ENCODE assay signal across 8 cellular contexts in the genomic region with DNA sequence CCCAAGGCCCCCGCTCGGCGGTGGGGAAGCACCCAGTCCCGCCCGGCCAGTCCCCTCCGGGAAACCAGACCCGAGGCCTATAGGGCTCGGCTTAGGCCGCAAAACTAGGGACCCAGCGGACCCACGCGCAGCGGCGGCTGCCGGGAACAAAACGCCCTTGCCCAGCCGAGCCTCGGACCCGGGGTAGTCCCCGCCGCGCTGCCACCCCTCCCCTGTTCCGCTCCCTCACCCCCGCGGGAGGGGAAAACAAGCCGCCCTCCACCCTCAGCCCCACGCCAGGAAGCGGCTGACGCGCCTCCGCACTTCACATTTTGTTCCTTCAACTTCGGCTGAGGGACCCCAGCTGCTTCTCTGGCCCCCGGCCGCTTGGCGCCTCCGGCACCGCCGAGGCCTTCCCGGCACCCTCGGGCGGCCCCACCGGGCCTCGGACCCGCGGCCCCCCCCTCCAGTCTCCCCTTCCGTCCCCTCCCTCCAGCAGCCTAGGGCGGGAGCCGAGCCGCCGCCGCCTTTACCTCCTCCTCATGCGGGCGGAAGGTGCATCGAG. TPM values are rescaled to one million over a fixed set of nuclear protein-coding genes. Genes with fewer than 3 reads are reported as not detected.
DNase-seq lines count a peak whose midpoint lies in the region; ATAC-seq, FAIRE-seq and TF ChIP-seq lines count a peak whose summit lies in the region.

No MANE protein-coding gene starts in this region.

- no peak overlapping the region for H2AFZ ChIP-seq in HepG2 (ENCODE audit: low read length)

- no peak for TF ChIP-seq EP300 in HepG2 (IDR thresholded peaks at IDR 0.05; ENCODE audit: low read depth in 2 of 2, low read length in 2 of 2)
- TF ChIP-seq EP300 in HepG2 (CRISPR knock-in tag; IDR thresholded peaks at IDR 0.05; ENCODE audit: borderline replicate concordance) = no peak

- TF ChIP-seq POLR2A in HepG2 (IDR thresholded peaks at IDR 0.05; ENCODE audit: insufficient read depth in 1 of 2, low read depth in 2 of 2, low read length in 2 of 2) = no peak

- H3K4me2 ChIP-seq in HepG2 (ENCODE audit: low read depth, low read length) = peak overlapping the region; percentile 66

- H4K20me1 ChIP-seq in HepG2 (ENCODE audit: insufficient read depth, low read length) = peaks cover 6% of the 10 kb centered on the region

- TF ChIP-seq RAD21 in HepG2 (CRISPR knock-in tag; IDR thresholded peaks at IDR 0.05) = no peak

- peaks cover 41% of the 10 kb centered on the region for H3K79me2 ChIP-seq in HepG2 (ENCODE audit: insufficient read depth, low read length)

- peak overlapping the region; percentile 82 for H3K4me3 ChIP-seq in HUES64 (ENCODE audit: low read length)
- H3K4me3 ChIP-seq in HepG2 (replicated peaks in 1 of 3; ENCODE audit: insufficient read depth in 1 of 3, low read depth in 2 of 3, low read length in 3 of 3) = peak overlapping the region; percentile 98 to 99 (median 99)

- no peak for TF ChIP-seq CTCF in HepG2 (CRISPR knock-in tag; IDR thresholded peaks at IDR 0.05)

- intact Hi-C loops in HepG2 (cut with micrococcal nuclease; ENCODE audit: unreplicated experiment) = loop anchor here (1.0 to 10.0 kb wide), 5 partner anchors 52 to 508 kb away; a partner anchor contains a TSS

- DNase-seq in D341Med (ENCODE audit: low spot score) (peak; percentile 62), HepG2 (ENCODE audit: low spot score) (no peak), middle frontal gyrus (ENCODE audit: extremely low spot score, low spot score) (no peak)
- DNase-seq in stimulated activated CD4-positive, alpha-beta T cell treated with anti-CD3 and anti-CD28 coated beads, Interleukin-4, amount 100 ng/mL, for 4 hours = peak; percentile 52 to 66

- in situ Hi-C loops in HepG2 (cut with HindIII; ENCODE audit: extremely low pct_ligation_motif_present, low pct_unique_long_range_greater_than_20kb) = loop anchor here (5.0 to 10.0 kb wide), 2 partner anchors 282 to 510 kb away; a partner anchor contains a TSS

- H3K9ac ChIP-seq in HUES64 (ENCODE audit: low read depth, low read length) (peak overlapping the region; percentile 84), HepG2 (ENCODE audit: insufficient read depth, low read depth, low read length) (peak overlapping the region; percentile 96)

- peak; percentile 25 for ATAC-seq in GM21526 (IDR thresholded peaks at IDR 0.05; ENCODE audit: low FRiP score, unreplicated experiment)
- peak; percentile 18 to 30 for ATAC-seq in activated CD4-positive, CD25-positive, alpha-beta regulatory T cell treated with anti-CD3 and anti-CD28 coated beads, Interleukin-2, amount 50 U/mL, for 24 hours
- ATAC-seq in HepG2 = peak; percentile 54

- H3K27me3 ChIP-seq in HUES64 (ENCODE audit: insufficient read depth, low read length) (no peaks in the 10 kb centered on the region), HepG2 (ENCODE audit: control insufficient read depth in 1 of 2, insufficient read depth in 2 of 2, low read length in 2 of 2) (no peaks in the 10 kb centered on the region; a peak in 1 of 5 replicates)

- CTCF ChIA-PET in HepG2 (lab: Yijun Ruan, JAX; ENCODE audit: low intra/inter-chr PET ratio, low total read pairs) = interaction anchor here (1.1 to 2.7 kb wide), 2 partner anchors 281 to 508 kb away, joined by 5 to 18 read pairs; no protein-coding TSS in a partner anchor

- peaks cover 37% of the 10 kb centered on the region for H3K36me3 ChIP-seq in HUES64 (ENCODE audit: insufficient read depth, low read length)
- peaks cover 1 to 11% of the 10 kb centered on the region in 2 experiments; a peak in 4 of 5 replicates for H3K36me3 ChIP-seq in HepG2 (replicated peaks in 1 of 2; ENCODE audit: control insufficient read depth in 1 of 2, insufficient read depth in 2 of 2, low read length in 2 of 2)

- H3K4me1 ChIP-seq in HUES64 (ENCODE audit: insufficient read depth, low read length) (peaks cover 8% of the 10 kb centered on the region), HepG2 (ENCODE audit: insufficient read depth, low read length) (peaks cover 43% of the 10 kb centered on the region)

- BruUV-seq in HepG2 (replicated peaks; lab: Mats Ljungman, UMichigan) = no TSS peak

- H3K9me3 ChIP-seq in HUES64 (ENCODE audit: insufficient read depth, low read depth, low read length) (no peaks in the 10 kb centered on the region), HepG2 (ENCODE audit: low read length) (no peaks in the 10 kb centered on the region)

- FAIRE-seq in HepG2 (lab: Jason Lieb, UNC) = no peak

- H3K27ac ChIP-seq in HUES64 (ENCODE audit: low read depth, low read length) (peak overlapping the region; percentile 90), cingulate gyrus (ENCODE audit: low read depth, low read length) (peak overlapping the region; percentile 85), HepG2 (ENCODE audit: extremely low read length, insufficient read depth, low read length) (peak overlapping the region; percentile 90)

- under 1% methylated on average over 54 of the region's 54 CpGs for WGBS in HUES64
- WGBS in HepG2 (ENCODE audit: low lambda C conversion rate) = 0% methylated on average over 15 of the region's 54 CpGs

- POLR2A ChIA-PET in HepG2 (lab: Yijun Ruan, JAX) = interaction anchor here (0.9 kb wide), 1 partner anchor 79 kb away, joined by 3 read pairs; a partner anchor contains a TSS

TF ChIP-seq in HepG2, 621 proteins besides CTCF, POLR2A, EP300 and RAD21 (continues in another document):
- no peak for TF ChIP-seq FOXM1 (CRISPR knock-in tag; IDR thresholded peaks at IDR 0.05)
- TF ChIP-seq PLRG1 (conservative IDR thresholded peaks at IDR 0.05) = no peak
- no peak for TF ChIP-seq NR3C1 (CRISPR knock-in tag; IDR thresholded peaks at IDR 0.05)
- no peak for TF ChIP-seq HMGA1 (CRISPR knock-in tag; conservative IDR thresholded peaks at IDR 0.05)
- peak; percentile 11; the same call in 1 of the 2 replicates for TF ChIP-seq RBFOX2 (IDR thresholded peaks at IDR 0.05; ENCODE audit: low read depth, low read length)
- no peak for TF ChIP-seq RAD51 (IDR thresholded peaks at IDR 0.05; ENCODE audit: borderline replicate concordance)
- TF ChIP-seq ZNF567 (CRISPR knock-in tag; IDR thresholded peaks at IDR 0.05; ENCODE audit: borderline replicate concordance) = no peak
- TF ChIP-seq ZKSCAN1 (IDR thresholded peaks at IDR 0.05; ENCODE audit: low read length) = no peak
- no peak for TF ChIP-seq SATB2 (CRISPR knock-in tag; IDR thresholded peaks at IDR 0.05)
- TF ChIP-seq, protein P1, sequence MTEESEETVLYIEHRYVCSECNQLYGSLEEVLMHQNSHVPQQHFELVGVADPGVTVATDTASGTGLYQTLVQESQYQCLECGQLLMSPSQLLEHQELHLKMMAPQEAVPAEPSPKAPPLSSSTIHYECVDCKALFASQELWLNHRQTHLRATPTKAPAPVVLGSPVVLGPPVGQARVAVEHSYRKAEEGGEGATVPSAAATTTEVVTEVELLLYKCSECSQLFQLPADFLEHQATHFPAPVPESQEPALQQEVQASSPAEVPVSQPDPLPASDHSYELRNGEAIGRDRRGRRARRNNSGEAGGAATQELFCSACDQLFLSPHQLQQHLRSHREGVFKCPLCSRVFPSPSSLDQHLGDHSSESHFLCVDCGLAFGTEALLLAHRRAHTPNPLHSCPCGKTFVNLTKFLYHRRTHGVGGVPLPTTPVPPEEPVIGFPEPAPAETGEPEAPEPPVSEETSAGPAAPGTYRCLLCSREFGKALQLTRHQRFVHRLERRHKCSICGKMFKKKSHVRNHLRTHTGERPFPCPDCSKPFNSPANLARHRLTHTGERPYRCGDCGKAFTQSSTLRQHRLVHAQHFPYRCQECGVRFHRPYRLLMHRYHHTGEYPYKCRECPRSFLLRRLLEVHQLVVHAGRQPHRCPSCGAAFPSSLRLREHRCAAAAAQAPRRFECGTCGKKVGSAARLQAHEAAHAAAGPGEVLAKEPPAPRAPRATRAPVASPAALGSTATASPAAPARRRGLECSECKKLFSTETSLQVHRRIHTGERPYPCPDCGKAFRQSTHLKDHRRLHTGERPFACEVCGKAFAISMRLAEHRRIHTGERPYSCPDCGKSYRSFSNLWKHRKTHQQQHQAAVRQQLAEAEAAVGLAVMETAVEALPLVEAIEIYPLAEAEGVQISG (CRISPR knock-in tag; IDR thresholded peaks at IDR 0.05) = no peak; the same call in none of the 2 replicates

RNA-seq across cellular contexts. Expression of a gene that starts 0.7 kb away (rescaled TPM):
- 47.4 TPM for polyA plus RNA-seq in HUES64 (2013, experiment 1 of 2)
- polyA plus RNA-seq in HUES64 (2013, experiment 2 of 2) = 49.8 TPM
- total RNA-seq in HepG2 (2016; rRNA removed; fragmentation: Illumina TruSeq; extraction: Trizol) = 57.0 and 77.4 TPM in 2 replicates
- total RNA-seq in HepG2 (2016; cell fraction: cytosol; rRNA removed; fragmentation: Illumina TruSeq; extraction: Trizol; ENCODE audit: low read depth) = 30.5 and 32.6 TPM in 2 replicates
- 55.0 and 75.8 TPM in 2 replicates for total RNA-seq in HepG2 (2016; cell fraction: insoluble cytoplasmic fraction; rRNA removed; fragmentation: Illumina TruSeq; extraction: Trizol)
- total RNA-seq in HepG2 (2016; cell fraction: membrane; rRNA removed; fragmentation: Illumina TruSeq; extraction: Trizol) = 43.3 and 44.2 TPM in 2 replicates
- 75.2 and 89.3 TPM in 2 replicates for total RNA-seq in HepG2 (2016; cell fraction: nucleus; rRNA removed; fragmentation: Illumina TruSeq; extraction: Trizol)
- 21.5 and 31.8 TPM in 2 replicates for polyA plus RNA-seq in HepG2 (2011; rRNA removed)
- polyA plus RNA-seq in HepG2 (2011; cell fraction: cytosol; rRNA removed) = 9.8 and 14.3 TPM in 2 replicates
- polyA plus RNA-seq in HepG2 (2011; cell fraction: nucleus; rRNA removed) = 15.0 and 16.7 TPM in 2 replicates
- polyA plus RNA-seq in HepG2 (2012) = 26.0 and 38.4 TPM in 2 replicates
- 4.1 and 5.2 TPM in 2 replicates for polyA plus RNA-seq in HepG2 (2016; cell fraction: cytosol; fragmentation: Illumina TruSeq; extraction: Trizol; ENCODE audit: low read depth)
- polyA plus RNA-seq in HepG2 (2016; cell fraction: insoluble cytoplasmic fraction; fragmentation: Illumina TruSeq; extraction: Trizol; ENCODE audit: low read depth) = 56.5 and 59.0 TPM in 2 replicates
- polyA plus RNA-seq in HepG2 (2016; cell fraction: membrane; fragmentation: Illumina TruSeq; extraction: Trizol; ENCODE audit: low read depth) = 11.3 and 11.6 TPM in 2 replicates
- 39.8 and 41.3 TPM in 2 replicates for polyA plus RNA-seq in HepG2 (2016; cell fraction: nucleus; fragmentation: Illumina TruSeq; extraction: Trizol; ENCODE audit: insufficient read depth, low read depth)
- 48.0 and 86.1 TPM in 2 replicates for polyA minus RNA-seq in HepG2 (2011; rRNA and poly(A)+ RNA removed; ENCODE audit: low replicate concordance)
- 78.1 and 82.6 TPM in 2 replicates for polyA minus RNA-seq in HepG2 (2011; cell fraction: cytosol; rRNA and poly(A)+ RNA removed)
- polyA minus RNA-seq in HepG2 (2011; cell fraction: nucleus; rRNA and poly(A)+ RNA removed) = 130 and 136 TPM in 2 replicates

Comparison
In these comparisons a context has a peak if more than half of its experiments do, and no peak if none do; other contexts are left out.
1. DNase-seq: peak in D341Med (single experiment) and stimulated activated CD4-positive, alpha-beta T cell treated with anti-CD3 and anti-CD28 coated beads, Interleukin-4, amount 100 ng/mL, for 4 hours (2 of 2); none in HepG2 (single experiment) and middle frontal gyrus (single experiment).
2. Peak in every context shown above with its lines, with median percentiles within 50 percentile points of each other: ATAC-seq and H3K27ac ChIP-seq.